11 cellular contexts compared by ENCODE assay signal in the genomic region with DNA sequence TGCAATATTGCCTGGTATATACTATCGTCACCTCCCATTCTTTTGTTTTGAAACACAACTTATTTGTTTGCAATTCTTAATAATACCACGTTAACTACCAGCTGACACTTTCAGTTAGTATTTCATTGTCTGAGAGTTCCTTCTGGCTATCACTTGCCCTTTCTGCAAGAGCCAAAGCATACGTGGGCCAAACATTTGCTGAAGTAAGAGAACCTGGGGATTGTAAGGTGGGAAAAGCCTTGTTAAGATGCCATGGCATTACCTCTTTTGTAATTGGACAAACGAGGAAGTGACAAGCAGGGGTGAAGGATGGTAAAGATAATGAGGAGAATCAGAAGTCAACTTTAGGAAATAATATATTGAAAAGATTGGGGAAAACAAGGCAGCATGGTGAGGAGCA. TPM values are rescaled to one million over a fixed set of nuclear protein-coding genes. Genes with fewer than 3 reads are reported as not detected.
"Had no signal": no experiment of that assay in that cellular context is flagged by ENCODE, and none has a peak within 500 bp of the region (broad histone marks: within the 10 kb centered on the region; RNA-seq: fewer than 3 reads in every experiment).

No MANE protein-coding gene starts in this region.

- H3K36me3 ChIP-seq: colonic mucosa, gastrocnemius medialis, ovary, SJCRH30, thyroid gland had no signal

- H3K27ac ChIP-seq: colonic mucosa, gastrocnemius medialis, left lung, ovary, SJCRH30, thyroid gland had no signal

- H3K27ac Mint-ChIP-seq: activated T-helper 2 cell treated with anti-CD3 and anti-CD28 coated beads, Interferon-gamma antibody, Interleukin-2, Interleukin-4, amounts not matched to agents 10 μg/mL and 5 μg/mL and 100 μg/mL, durations not matched to agents 14 hours and 24 hours and 36 hours had no signal

- H3K4me3 ChIP-seq: colonic mucosa, gastrocnemius medialis, left lung, ovary, SJCRH30, thyroid gland had no signal

- H3K27me3 Mint-ChIP-seq: stimulated activated naive CD8-positive, alpha-beta T cell treated with anti-CD3 and anti-CD28 coated beads, Interleukin-15, amount 100 ng/mL, for 72 hours had no signal

- DNase-seq: colonic mucosa; gastrocnemius medialis; left lung; ovary; SJCRH30; stimulated activated CD4-positive, alpha-beta T cell treated with anti-CD3 and anti-CD28 coated beads, Interleukin-2, amount 100 ng/mL, for 48 hours; stimulated activated naive CD8-positive, alpha-beta T cell treated with anti-CD3 and anti-CD28 coated beads, Interleukin-15, amount 100 ng/mL, for 72 hours; thyroid gland had no signal

- H3K27me3 ChIP-seq: colonic mucosa, gastrocnemius medialis, left lung, ovary, SJCRH30, thyroid gland had no signal

- ATAC-seq: gastrocnemius medialis; left lung; stimulated activated naive CD8-positive, alpha-beta T cell treated with anti-CD3 and anti-CD28 coated beads, Interleukin-15, amount 100 ng/mL, for 72 hours had no signal

- H3K9me3 ChIP-seq: colonic mucosa, gastrocnemius medialis, left lung, ovary, SJCRH30, thyroid gland had no signal

- H3K4me1 ChIP-seq: colonic mucosa, gastrocnemius medialis, SJCRH30, thyroid gland had no signal

RNA-seq across cellular contexts. Expression of gene FYB1, which starts 47.7 kb away (rescaled TPM):
- total RNA-seq: fibroblast of lung, SJCRH30 had no signal
- polyA plus RNA-seq: fibroblast of lung, neural cell had no signal
